8 cellular contexts compared by ENCODE assay signal in genomic region chr1:3319874-3320245, GRCh38.
A peak's percentile ranks its signal among the peaks of the same experiment; 100 is the strongest.
DNase-seq lines count a peak whose midpoint lies in the region; ATAC-seq and TF ChIP-seq lines count a peak whose summit lies in the region.

No MANE protein-coding gene starts in this region.

- no peaks in the 10 kb centered on the region for H3K9me3 ChIP-seq in esophagus muscularis mucosa

- TF ChIP-seq EP300 in esophagus muscularis mucosa (IDR thresholded peaks at IDR 0.05), result no peak

- ATAC-seq in GM19035 (IDR thresholded peaks at IDR 0.05; ENCODE audit: unreplicated experiment), result no peak
- ATAC-seq in omental fat pad (ENCODE audit: low FRiP score), result no peak

- peak; percentile 27 for DNase-seq in activated T-cell treated with anti-CD3 and anti-CD28 coated beads for 48 hours (ENCODE audit: low read depth)
- DNase-seq in activated T-cell treated with anti-CD3 and anti-CD28 coated beads, Interleukin-2, amount 50 U/mL, for 1 hour, result no peak
- peak; percentile 70 for DNase-seq in M059J (ENCODE audit: low read depth)
- peak; percentile 74 for DNase-seq in SKM-1 treated with dmso at 0.1 percent for 144 hours (lab: John Stamatoyannopoulos, UW; ENCODE audit: unreplicated experiment)
- no peak for DNase-seq in esophagus muscularis mucosa (ENCODE audit: extremely low spot score)
- DNase-seq in neural crest cell (ENCODE audit: low read depth, low spot score), result peak; percentile 52
- DNase-seq in omental fat pad (ENCODE audit: low spot score), result no peak

- no peaks in the 10 kb centered on the region for H3K9me3 Mint-ChIP-seq in neural crest cell

- H3K36me3 Mint-ChIP-seq in neural crest cell (ENCODE audit: low read depth), result no peaks in the 10 kb centered on the region

- H3K4me3 ChIP-seq in esophagus muscularis mucosa, result no peak overlapping the region

- peaks cover 54% of the 10 kb centered on the region for H3K4me1 Mint-ChIP-seq in neural crest cell

- intact Hi-C loops in esophagus muscularis mucosa (cut with DNase I), result loop anchor here (5.0 kb wide), 1 partner anchor 148 kb away; no protein-coding TSS in a partner anchor

- no peak overlapping the region for H3K4me3 Mint-ChIP-seq in neural crest cell

- H3K36me3 ChIP-seq in esophagus muscularis mucosa, result no peaks in the 10 kb centered on the region

- peaks cover 20 to 44% (median 33%) of the 10 kb centered on the region in 4 donors for H3K4me1 ChIP-seq in esophagus muscularis mucosa

- TF ChIP-seq POLR2A in esophagus muscularis mucosa (IDR thresholded peaks at IDR 0.05; ENCODE audit: low read depth), result no peak

- H3K27ac Mint-ChIP-seq in neural crest cell (ENCODE audit: unreplicated experiment), result no peak overlapping the region

- WGBS in esophagus muscularis mucosa, result 52% methylated on average over 4 of the region's 4 CpGs

- TF ChIP-seq CTCF in esophagus muscularis mucosa (IDR thresholded peaks at IDR 0.05) (peak; percentile 61 to 80 (median 70)), neural crest cell (conservative IDR thresholded peaks at IDR 0.05) (peak; percentile 85), omental fat pad (IDR thresholded peaks at IDR 0.05) (no peak)

- peaks cover 0 to 52% (median 5%) of the 10 kb centered on the region in 4 donors for H3K27me3 ChIP-seq in esophagus muscularis mucosa

- no peak overlapping the region for H3K27ac ChIP-seq in esophagus muscularis mucosa (replicated peaks in 1 of 4)

- peaks cover 7% of the 10 kb centered on the region for H3K27me3 Mint-ChIP-seq in neural crest cell (ENCODE audit: low read depth)

Comparison
In these comparisons a context has a peak if more than half of its experiments do, and no peak if none do; other contexts are left out.
1. DNase-seq: peak in activated T-cell treated with anti-CD3 and anti-CD28 coated beads for 48 hours (single experiment), M059J (single experiment), SKM-1 treated with dmso at 0.1 percent for 144 hours (single experiment) and neural crest cell (single experiment); none in activated T-cell treated with anti-CD3 and anti-CD28 coated beads, Interleukin-2, amount 50 U/mL, for 1 hour (single experiment), esophagus muscularis mucosa (single experiment) and omental fat pad (single experiment).
2. CTCF ChIP-seq: peak in esophagus muscularis mucosa (3 of 3) and neural crest cell (single experiment); none in omental fat pad (0 of 3).